9 cellular contexts compared by ENCODE assay signal in genomic region chr1:32066489-32066873, GRCh38. TPM values are rescaled to one million over a fixed set of nuclear protein-coding genes. Genes with fewer than 3 reads are reported as not detected.
DNase-seq lines count a peak whose midpoint lies in the region; ATAC-seq and TF ChIP-seq lines count a peak whose summit lies in the region.
"Had no signal": no experiment of that assay in that cellular context is flagged by ENCODE, and none has a peak within 500 bp of the region (broad histone marks: within the 10 kb centered on the region; RNA-seq: fewer than 3 reads in every experiment).

No MANE protein-coding gene starts in this region.

- peak overlapping the region in 1 of 5 donors; percentile 35 for H3K27ac ChIP-seq in adrenal gland
- no peak overlapping the region for H3K27ac ChIP-seq in testis
- H3K27ac ChIP-seq: KMS-11 had no signal

- H3K36me3 ChIP-seq in adrenal gland (replicated peaks in 1 of 2) (no peaks in the 10 kb centered on the region), testis (ENCODE audit: low read depth, missing control alignments) (no peaks in the 10 kb centered on the region)

- H3K4me1 ChIP-seq in adrenal gland (replicated peaks in 1 of 2) (peaks cover 4 to 25% of the 10 kb centered on the region in 2 donors), testis (peaks cover 8% of the 10 kb centered on the region)

- intact Hi-C loops in adrenal gland (cut with DNase I) (loop anchor here in 1 of 2 donors (10.0 kb wide), 1 partner anchor 412 kb away; no protein-coding TSS in a partner anchor), testis (cut with DNase I; ENCODE audit: low total_unique reads) (no loop called here)

- H3K4me3 ChIP-seq in adrenal gland (no peak overlapping the region), testis (no peak overlapping the region)

- TF ChIP-seq CTCF in adrenal gland (IDR thresholded peaks at IDR 0.05) (no peak), testis (IDR thresholded peaks at IDR 0.05) (no peak)

- DNase-seq in EL (peak; percentile 93), MV-4-11 (lab: John Stamatoyannopoulos, UW) (peak; percentile 100), adrenal gland (peak; percentile 65 to 93 (median 85)), iris pigment epithelial cell (ENCODE audit: low read depth) (peak; percentile 84), testis (peak; percentile 67)

- 1 to 7% (median 3%) methylated on average over 4 of the region's 4 CpGs for WGBS in adrenal gland, 4 donors
- 19 to 21% methylated on average over 4 of the region's 4 CpGs for WGBS in testis, 2 donors

- no peaks in the 10 kb centered on the region for H3K27me3 ChIP-seq in adrenal gland
- H3K27me3 ChIP-seq in testis = no peaks in the 10 kb centered on the region

- no peak for TF ChIP-seq POLR2A in adrenal gland (IDR thresholded peaks at IDR 0.05)
- TF ChIP-seq POLR2A in testis (IDR thresholded peaks at IDR 0.05) = no peak

- ATAC-seq in GM18858 (IDR thresholded peaks at IDR 0.05; ENCODE audit: unreplicated experiment) (no peak), HG02981 (IDR thresholded peaks at IDR 0.05; ENCODE audit: unreplicated experiment) (no peak), GM21529 (IDR thresholded peaks at IDR 0.05; ENCODE audit: unreplicated experiment) (no peak)

- H3K9me3 ChIP-seq in adrenal gland (replicated peaks in 1 of 3) (no peaks in the 10 kb centered on the region), testis (no peaks in the 10 kb centered on the region)

RNA-seq across cellular contexts. Expression of gene TMEM39B, which starts 6.3 kb away (rescaled TPM):
- total RNA-seq in adrenal gland = 10 to 100 TPM in 4 of 8 donors, 1 to 10 TPM in 4; 4.4 to 17.4 (median 11.8) TPM
- 10 to 100 TPM in 2 of 3 donors, 1 to 10 TPM in 1; 9.2 to 15.1 (median 14.2) TPM for polyA plus RNA-seq in adrenal gland
- total RNA-seq in testis = 10 to 100 TPM; 15.7 to 16.9 TPM
- 24.0 TPM for polyA plus RNA-seq in testis (ENCODE audit: insufficient read depth, low read depth, low replicate concordance)

RNA-seq across cellular contexts. Expression of gene KPNA6, which starts 41.4 kb away (rescaled TPM):
- total RNA-seq in adrenal gland (10 to 100 TPM; 44.0 to 86.6 (median 73.0) TPM), testis (10 to 100 TPM; 56.5 to 64.6 TPM)
- polyA plus RNA-seq in adrenal gland (10 to 100 TPM in 1 of 3 donors, 1 to 10 TPM in 2; 9.3 to 31.2 (median 9.5) TPM), testis (ENCODE audit: insufficient read depth, low read depth, low replicate concordance) (107 TPM)

RNA-seq across cellular contexts. Expression of gene KHDRBS1, which starts 52.8 kb away (rescaled TPM):
- total RNA-seq in adrenal gland = 100 to 1,000 TPM in 1 of 8 donors, 10 to 100 TPM in 7; 59.7 to 108 (median 77.8) TPM
- polyA plus RNA-seq in adrenal gland = 10 to 100 TPM; 37.3 to 88.2 (median 43.7) TPM
- total RNA-seq in testis = 10 to 100 TPM; 90.4 to 95.0 TPM
- 133 TPM for polyA plus RNA-seq in testis (ENCODE audit: insufficient read depth, low read depth, low replicate concordance)
